1 cellular context compared by ENCODE assay signal in the genomic region with DNA sequence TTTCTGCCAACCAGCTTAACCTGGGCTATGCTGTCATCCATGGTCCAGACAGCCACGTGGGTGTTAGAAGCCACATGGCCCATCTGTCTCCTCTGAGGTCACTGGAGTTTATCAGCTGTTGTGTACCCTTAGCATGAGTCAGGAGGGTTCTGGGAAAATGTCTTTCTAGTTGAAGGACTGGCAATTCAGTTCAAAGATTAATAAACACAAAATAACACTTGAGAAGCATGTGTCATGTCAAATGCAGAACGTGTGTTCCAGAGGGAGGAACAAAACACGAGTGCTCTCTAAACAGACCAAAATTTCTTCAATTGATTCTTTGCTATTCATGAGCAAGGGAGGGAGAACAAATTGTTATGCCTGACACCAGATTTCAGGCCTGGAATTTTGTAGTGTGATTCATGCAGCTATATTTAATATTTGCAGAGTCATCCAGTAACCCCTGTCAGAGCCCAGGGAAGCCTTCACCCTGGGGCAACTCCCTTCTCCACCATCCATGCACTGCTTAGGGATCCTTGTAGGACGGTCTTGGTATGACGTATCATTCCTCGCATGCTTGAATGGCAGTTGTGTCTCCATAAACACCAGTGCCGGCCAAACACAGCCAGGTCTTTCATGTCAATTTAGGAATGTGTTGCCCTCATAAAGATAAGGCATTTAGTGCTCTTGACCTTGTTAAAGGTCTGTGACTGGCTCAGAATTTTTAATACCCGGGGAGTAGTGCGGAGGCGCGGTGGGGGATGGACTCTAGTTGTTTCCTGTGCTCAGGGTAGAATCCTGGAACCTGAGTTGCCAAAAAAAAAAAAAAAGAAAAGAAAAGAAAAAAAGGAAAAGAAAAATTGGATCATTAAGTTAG.
TF ChIP-seq lines count a peak whose summit lies in the region.

No MANE protein-coding gene starts in this region.

TF ChIP-seq in K562, 482 proteins besides CTCF, POLR2A, EP300 and RAD21 (continued from another document and continues in another):
- TF ChIP-seq, protein P1, sequence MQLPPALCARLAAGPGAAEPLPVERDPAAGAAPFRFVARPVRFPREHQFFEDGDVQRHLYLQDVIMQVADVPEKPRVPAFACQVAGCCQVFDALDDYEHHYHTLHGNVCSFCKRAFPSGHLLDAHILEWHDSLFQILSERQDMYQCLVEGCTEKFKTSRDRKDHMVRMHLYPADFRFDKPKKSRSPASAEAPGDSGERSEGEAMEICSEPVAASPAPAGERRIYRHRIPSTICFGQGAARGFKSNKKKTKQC (CRISPR knock-in tag; IDR thresholded peaks at IDR 0.05) = no peak
- TF ChIP-seq FOSL1 (tag; conservative IDR thresholded peaks at IDR 0.05) (peak; percentile 96), MED1 (CRISPR knock-in tag; IDR thresholded peaks at IDR 0.05; ENCODE audit: borderline replicate concordance) (no peak), ETV1 (tag; conservative IDR thresholded peaks at IDR 0.05; ENCODE audit: low read depth) (0 out of 2 replicates have a peak, but pooled peaks have one; percentile 29), KDM5B (IDR thresholded peaks at IDR 0.05; ENCODE audit: insufficient replicate concordance, low read depth, low read length) (no peak), ZNF143 (CRISPR knock-in tag; IDR thresholded peaks at IDR 0.05) (peak; percentile 67), LEF1 (IDR thresholded peaks at IDR 0.05) (peak; percentile 86), NEUROD1 (IDR thresholded peaks at IDR 0.05; ENCODE audit: borderline replicate concordance, low read depth, low read length, partially characterized antibody) (no peak), TAF15 (IDR thresholded peaks at IDR 0.05; ENCODE audit: low read depth, low read length) (no peak), FOXK2 (conservative IDR thresholded peaks at IDR 0.05 in 1 of 2, IDR thresholded peaks at IDR 0.05 in 1 of 2; ENCODE audit: low read depth in 2 of 2) (peak; percentile 14 to 28; a peak in 1 of 4 replicates), ZNF644 (tag; IDR thresholded peaks at IDR 0.05; ENCODE audit: low read depth) (peak; percentile 74), TCF3 (CRISPR knock-in tag; IDR thresholded peaks at IDR 0.05) (peak; percentile 26), HDAC3 (IDR thresholded peaks at IDR 0.05; ENCODE audit: borderline replicate concordance, partially characterized antibody) (peak; percentile 25), GTF2E2 (tag; IDR thresholded peaks at IDR 0.05) (peak; percentile 32; the same call in 1 of the 2 replicates), FOS (IDR thresholded peaks at IDR 0.05; ENCODE audit: extremely low read depth, insufficient read length) (peak; percentile 5), SOX6 (IDR thresholded peaks at IDR 0.05) (no peak; the same call in none of the 2 replicates), DACH1 (IDR thresholded peaks at IDR 0.05; ENCODE audit: partially characterized antibody) (peak; percentile 92), HDAC2 (IDR thresholded peaks at IDR 0.05) (peak; percentile 51), NR4A1 (CRISPR knock-in tag; IDR thresholded peaks at IDR 0.05) (no peak), NR4A1 (tag; IDR thresholded peaks at IDR 0.05) (peak; percentile 79), ZNF41 (CRISPR knock-in tag; conservative IDR thresholded peaks at IDR 0.05) (peak; percentile 35; the same call in 1 of the 2 replicates), ZKSCAN8 (CRISPR knock-in tag; IDR thresholded peaks at IDR 0.05) (peak; percentile 69; the same call in 1 of the 2 replicates), FOXM1 (IDR thresholded peaks at IDR 0.05; ENCODE audit: low read depth) (peak; percentile 16; the same call in 1 of the 2 replicates), FOXM1 (CRISPR knock-in tag; IDR thresholded peaks at IDR 0.05; ENCODE audit: low read depth) (no peak), YBX1 (IDR thresholded peaks at IDR 0.05) (no peak)
- TF ChIP-seq, protein P2, sequence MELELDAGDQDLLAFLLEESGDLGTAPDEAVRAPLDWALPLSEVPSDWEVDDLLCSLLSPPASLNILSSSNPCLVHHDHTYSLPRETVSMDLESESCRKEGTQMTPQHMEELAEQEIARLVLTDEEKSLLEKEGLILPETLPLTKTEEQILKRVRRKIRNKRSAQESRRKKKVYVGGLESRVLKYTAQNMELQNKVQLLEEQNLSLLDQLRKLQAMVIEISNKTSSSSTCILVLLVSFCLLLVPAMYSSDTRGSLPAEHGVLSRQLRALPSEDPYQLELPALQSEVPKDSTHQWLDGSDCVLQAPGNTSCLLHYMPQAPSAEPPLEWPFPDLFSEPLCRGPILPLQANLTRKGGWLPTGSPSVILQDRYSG (tag; conservative IDR thresholded peaks at IDR 0.05; ENCODE audit: low read depth) = peak; percentile 64; the same call in 1 of the 2 replicates
- TF ChIP-seq, protein P3, sequence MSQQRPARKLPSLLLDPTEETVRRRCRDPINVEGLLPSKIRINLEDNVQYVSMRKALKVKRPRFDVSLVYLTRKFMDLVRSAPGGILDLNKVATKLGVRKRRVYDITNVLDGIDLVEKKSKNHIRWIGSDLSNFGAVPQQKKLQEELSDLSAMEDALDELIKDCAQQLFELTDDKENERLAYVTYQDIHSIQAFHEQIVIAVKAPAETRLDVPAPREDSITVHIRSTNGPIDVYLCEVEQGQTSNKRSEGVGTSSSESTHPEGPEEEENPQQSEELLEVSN (IDR thresholded peaks at IDR 0.05; ENCODE audit: borderline replicate concordance in 1 of 2, extremely low read depth in 1 of 2, insufficient read depth in 1 of 2, insufficient read length in 1 of 2, low read depth in 1 of 2, low read length in 1 of 2, poor library complexity in 1 of 2, severe bottlenecking in 1 of 2) = peak in 1 of 2 experiments; percentile 61
- TF ChIP-seq, protein P4, sequence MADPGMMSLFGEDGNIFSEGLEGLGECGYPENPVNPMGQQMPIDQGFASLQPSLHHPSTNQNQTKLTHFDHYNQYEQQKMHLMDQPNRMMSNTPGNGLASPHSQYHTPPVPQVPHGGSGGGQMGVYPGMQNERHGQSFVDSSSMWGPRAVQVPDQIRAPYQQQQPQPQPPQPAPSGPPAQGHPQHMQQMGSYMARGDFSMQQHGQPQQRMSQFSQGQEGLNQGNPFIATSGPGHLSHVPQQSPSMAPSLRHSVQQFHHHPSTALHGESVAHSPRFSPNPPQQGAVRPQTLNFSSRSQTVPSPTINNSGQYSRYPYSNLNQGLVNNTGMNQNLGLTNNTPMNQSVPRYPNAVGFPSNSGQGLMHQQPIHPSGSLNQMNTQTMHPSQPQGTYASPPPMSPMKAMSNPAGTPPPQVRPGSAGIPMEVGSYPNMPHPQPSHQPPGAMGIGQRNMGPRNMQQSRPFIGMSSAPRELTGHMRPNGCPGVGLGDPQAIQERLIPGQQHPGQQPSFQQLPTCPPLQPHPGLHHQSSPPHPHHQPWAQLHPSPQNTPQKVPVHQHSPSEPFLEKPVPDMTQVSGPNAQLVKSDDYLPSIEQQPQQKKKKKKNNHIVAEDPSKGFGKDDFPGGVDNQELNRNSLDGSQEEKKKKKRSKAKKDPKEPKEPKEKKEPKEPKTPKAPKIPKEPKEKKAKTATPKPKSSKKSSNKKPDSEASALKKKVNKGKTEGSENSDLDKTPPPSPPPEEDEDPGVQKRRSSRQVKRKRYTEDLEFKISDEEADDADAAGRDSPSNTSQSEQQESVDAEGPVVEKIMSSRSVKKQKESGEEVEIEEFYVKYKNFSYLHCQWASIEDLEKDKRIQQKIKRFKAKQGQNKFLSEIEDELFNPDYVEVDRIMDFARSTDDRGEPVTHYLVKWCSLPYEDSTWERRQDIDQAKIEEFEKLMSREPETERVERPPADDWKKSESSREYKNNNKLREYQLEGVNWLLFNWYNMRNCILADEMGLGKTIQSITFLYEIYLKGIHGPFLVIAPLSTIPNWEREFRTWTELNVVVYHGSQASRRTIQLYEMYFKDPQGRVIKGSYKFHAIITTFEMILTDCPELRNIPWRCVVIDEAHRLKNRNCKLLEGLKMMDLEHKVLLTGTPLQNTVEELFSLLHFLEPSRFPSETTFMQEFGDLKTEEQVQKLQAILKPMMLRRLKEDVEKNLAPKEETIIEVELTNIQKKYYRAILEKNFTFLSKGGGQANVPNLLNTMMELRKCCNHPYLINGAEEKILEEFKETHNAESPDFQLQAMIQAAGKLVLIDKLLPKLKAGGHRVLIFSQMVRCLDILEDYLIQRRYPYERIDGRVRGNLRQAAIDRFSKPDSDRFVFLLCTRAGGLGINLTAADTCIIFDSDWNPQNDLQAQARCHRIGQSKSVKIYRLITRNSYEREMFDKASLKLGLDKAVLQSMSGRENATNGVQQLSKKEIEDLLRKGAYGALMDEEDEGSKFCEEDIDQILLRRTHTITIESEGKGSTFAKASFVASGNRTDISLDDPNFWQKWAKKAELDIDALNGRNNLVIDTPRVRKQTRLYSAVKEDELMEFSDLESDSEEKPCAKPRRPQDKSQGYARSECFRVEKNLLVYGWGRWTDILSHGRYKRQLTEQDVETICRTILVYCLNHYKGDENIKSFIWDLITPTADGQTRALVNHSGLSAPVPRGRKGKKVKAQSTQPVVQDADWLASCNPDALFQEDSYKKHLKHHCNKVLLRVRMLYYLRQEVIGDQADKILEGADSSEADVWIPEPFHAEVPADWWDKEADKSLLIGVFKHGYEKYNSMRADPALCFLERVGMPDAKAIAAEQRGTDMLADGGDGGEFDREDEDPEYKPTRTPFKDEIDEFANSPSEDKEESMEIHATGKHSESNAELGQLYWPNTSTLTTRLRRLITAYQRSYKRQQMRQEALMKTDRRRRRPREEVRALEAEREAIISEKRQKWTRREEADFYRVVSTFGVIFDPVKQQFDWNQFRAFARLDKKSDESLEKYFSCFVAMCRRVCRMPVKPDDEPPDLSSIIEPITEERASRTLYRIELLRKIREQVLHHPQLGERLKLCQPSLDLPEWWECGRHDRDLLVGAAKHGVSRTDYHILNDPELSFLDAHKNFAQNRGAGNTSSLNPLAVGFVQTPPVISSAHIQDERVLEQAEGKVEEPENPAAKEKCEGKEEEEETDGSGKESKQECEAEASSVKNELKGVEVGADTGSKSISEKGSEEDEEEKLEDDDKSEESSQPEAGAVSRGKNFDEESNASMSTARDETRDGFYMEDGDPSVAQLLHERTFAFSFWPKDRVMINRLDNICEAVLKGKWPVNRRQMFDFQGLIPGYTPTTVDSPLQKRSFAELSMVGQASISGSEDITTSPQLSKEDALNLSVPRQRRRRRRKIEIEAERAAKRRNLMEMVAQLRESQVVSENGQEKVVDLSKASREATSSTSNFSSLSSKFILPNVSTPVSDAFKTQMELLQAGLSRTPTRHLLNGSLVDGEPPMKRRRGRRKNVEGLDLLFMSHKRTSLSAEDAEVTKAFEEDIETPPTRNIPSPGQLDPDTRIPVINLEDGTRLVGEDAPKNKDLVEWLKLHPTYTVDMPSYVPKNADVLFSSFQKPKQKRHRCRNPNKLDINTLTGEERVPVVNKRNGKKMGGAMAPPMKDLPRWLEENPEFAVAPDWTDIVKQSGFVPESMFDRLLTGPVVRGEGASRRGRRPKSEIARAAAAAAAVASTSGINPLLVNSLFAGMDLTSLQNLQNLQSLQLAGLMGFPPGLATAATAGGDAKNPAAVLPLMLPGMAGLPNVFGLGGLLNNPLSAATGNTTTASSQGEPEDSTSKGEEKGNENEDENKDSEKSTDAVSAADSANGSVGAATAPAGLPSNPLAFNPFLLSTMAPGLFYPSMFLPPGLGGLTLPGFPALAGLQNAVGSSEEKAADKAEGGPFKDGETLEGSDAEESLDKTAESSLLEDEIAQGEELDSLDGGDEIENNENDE (IDR thresholded peaks at IDR 0.05; ENCODE audit: low read depth, low read length) = no peak
- TF ChIP-seq, protein P5, sequence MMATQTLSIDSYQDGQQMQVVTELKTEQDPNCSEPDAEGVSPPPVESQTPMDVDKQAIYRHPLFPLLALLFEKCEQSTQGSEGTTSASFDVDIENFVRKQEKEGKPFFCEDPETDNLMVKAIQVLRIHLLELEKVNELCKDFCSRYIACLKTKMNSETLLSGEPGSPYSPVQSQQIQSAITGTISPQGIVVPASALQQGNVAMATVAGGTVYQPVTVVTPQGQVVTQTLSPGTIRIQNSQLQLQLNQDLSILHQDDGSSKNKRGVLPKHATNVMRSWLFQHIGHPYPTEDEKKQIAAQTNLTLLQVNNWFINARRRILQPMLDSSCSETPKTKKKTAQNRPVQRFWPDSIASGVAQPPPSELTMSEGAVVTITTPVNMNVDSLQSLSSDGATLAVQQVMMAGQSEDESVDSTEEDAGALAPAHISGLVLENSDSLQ (IDR thresholded peaks at IDR 0.05) = peak; percentile 90
- TF ChIP-seq, protein P6, sequence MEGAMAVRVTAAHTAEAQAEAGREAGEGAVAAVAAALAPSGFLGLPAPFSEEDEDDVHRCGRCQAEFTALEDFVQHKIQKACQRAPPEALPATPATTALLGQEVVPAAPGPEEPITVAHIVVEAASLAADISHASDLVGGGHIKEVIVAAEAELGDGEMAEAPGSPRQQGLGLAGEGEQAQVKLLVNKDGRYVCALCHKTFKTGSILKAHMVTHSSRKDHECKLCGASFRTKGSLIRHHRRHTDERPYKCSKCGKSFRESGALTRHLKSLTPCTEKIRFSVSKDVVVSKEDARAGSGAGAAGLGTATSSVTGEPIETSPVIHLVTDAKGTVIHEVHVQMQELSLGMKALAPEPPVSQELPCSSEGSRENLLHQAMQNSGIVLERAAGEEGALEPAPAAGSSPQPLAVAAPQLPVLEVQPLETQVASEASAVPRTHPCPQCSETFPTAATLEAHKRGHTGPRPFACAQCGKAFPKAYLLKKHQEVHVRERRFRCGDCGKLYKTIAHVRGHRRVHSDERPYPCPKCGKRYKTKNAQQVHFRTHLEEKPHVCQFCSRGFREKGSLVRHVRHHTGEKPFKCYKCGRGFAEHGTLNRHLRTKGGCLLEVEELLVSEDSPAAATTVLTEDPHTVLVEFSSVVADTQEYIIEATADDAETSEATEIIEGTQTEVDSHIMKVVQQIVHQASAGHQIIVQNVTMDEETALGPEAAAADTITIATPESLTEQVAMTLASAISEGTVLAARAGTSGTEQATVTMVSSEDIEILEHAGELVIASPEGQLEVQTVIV (CRISPR knock-in tag; IDR thresholded peaks at IDR 0.05; ENCODE audit: borderline replicate concordance) = no peak
- TF ChIP-seq, protein P7, sequence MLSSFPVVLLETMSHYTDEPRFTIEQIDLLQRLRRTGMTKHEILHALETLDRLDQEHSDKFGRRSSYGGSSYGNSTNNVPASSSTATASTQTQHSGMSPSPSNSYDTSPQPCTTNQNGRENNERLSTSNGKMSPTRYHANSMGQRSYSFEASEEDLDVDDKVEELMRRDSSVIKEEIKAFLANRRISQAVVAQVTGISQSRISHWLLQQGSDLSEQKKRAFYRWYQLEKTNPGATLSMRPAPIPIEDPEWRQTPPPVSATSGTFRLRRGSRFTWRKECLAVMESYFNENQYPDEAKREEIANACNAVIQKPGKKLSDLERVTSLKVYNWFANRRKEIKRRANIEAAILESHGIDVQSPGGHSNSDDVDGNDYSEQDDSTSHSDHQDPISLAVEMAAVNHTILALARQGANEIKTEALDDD (IDR thresholded peaks at IDR 0.05) = peak; percentile 51; the same call in 1 of the 2 replicates
- TF ChIP-seq, protein P8, sequence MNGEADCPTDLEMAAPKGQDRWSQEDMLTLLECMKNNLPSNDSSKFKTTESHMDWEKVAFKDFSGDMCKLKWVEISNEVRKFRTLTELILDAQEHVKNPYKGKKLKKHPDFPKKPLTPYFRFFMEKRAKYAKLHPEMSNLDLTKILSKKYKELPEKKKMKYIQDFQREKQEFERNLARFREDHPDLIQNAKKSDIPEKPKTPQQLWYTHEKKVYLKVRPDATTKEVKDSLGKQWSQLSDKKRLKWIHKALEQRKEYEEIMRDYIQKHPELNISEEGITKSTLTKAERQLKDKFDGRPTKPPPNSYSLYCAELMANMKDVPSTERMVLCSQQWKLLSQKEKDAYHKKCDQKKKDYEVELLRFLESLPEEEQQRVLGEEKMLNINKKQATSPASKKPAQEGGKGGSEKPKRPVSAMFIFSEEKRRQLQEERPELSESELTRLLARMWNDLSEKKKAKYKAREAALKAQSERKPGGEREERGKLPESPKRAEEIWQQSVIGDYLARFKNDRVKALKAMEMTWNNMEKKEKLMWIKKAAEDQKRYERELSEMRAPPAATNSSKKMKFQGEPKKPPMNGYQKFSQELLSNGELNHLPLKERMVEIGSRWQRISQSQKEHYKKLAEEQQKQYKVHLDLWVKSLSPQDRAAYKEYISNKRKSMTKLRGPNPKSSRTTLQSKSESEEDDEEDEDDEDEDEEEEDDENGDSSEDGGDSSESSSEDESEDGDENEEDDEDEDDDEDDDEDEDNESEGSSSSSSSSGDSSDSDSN (IDR thresholded peaks at IDR 0.05; ENCODE audit: borderline replicate concordance in 1 of 2, low read depth in 2 of 2, low read length in 2 of 2) = peak in 1 of 2 experiments; percentile 68; a peak in 1 of 4 replicates
